Comparison of ENCODE assay signal across 1 cellular context in genomic region chr3:9731206-9732079, GRCh38.
TF ChIP-seq lines count a peak whose summit lies in the region.

BRPF1 (plus strand) TSS chr3:9731735; CDS start chr3:9734141, 2,406 bp downstream.

TF ChIP-seq in K562, 482 proteins besides CTCF, POLR2A, EP300 and RAD21 (continued from another document and continues in another):
- TF ChIP-seq USF2 (CRISPR knock-in tag; IDR thresholded peaks at IDR 0.05) (peak; percentile 21; the same call in 1 of the 2 replicates), ZNF133 (CRISPR knock-in tag; IDR thresholded peaks at IDR 0.05) (no peak), FOXA1 (IDR thresholded peaks at IDR 0.05; ENCODE audit: borderline replicate concordance) (no peak), RFX7 (CRISPR knock-in tag; IDR thresholded peaks at IDR 0.05) (no peak), XRCC3 (IDR thresholded peaks at IDR 0.05) (no peak), ZNF79 (CRISPR knock-in tag; IDR thresholded peaks at IDR 0.05; ENCODE audit: low read depth) (no peak), TCF7L2 (IDR thresholded peaks at IDR 0.05; ENCODE audit: low read depth, low read length) (no peak), CREB5 (CRISPR knock-in tag; IDR thresholded peaks at IDR 0.05) (no peak), ZNF57 (CRISPR knock-in tag; IDR thresholded peaks at IDR 0.05) (no peak), AFF1 (IDR thresholded peaks at IDR 0.05; ENCODE audit: low read depth in 1 of 2, partially characterized antibody in 2 of 2) (peak in 1 of 2 experiments; percentile 64), POLR2B (IDR thresholded peaks at IDR 0.05; ENCODE audit: low read depth, partially characterized antibody) (peak; percentile 80), NCOA4 (IDR thresholded peaks at IDR 0.05; ENCODE audit: partially characterized antibody) (no peak), NFE2L1 (tag; IDR thresholded peaks at IDR 0.05; ENCODE audit: borderline replicate concordance, low read depth) (no peak), ZNF224 (CRISPR knock-in tag; IDR thresholded peaks at IDR 0.05) (no peak), ARID2 (IDR thresholded peaks at IDR 0.05) (0 out of 2 replicates have a peak, but pooled peaks have one; percentile 34), PHF21A (IDR thresholded peaks at IDR 0.05; ENCODE audit: borderline replicate concordance, low read depth) (peak; percentile 89; the same call in 1 of the 2 replicates), CBFA2T2 (conservative IDR thresholded peaks at IDR 0.05) (no peak), ZNF274 (IDR thresholded peaks at IDR 0.05; ENCODE audit: borderline replicate concordance, low read depth, low read length) (no peak), ELK1 (CRISPR knock-in tag; IDR thresholded peaks at IDR 0.05) (no peak), ZNF717 (CRISPR knock-in tag; IDR thresholded peaks at IDR 0.05) (no peak), TOE1 (IDR thresholded peaks at IDR 0.05; ENCODE audit: borderline replicate concordance) (peak; percentile 92), TOE1 (CRISPR knock-in tag; IDR thresholded peaks at IDR 0.05; ENCODE audit: borderline replicate concordance, low read depth) (no peak), ARID3A (IDR thresholded peaks at IDR 0.05; ENCODE audit: borderline replicate concordance, low read depth, low read length) (no peak), SLC30A9 (CRISPR knock-in tag; IDR thresholded peaks at IDR 0.05) (no peak), MTF1 (CRISPR knock-in tag; IDR thresholded peaks at IDR 0.05; ENCODE audit: borderline replicate concordance) (no peak), E2F8 (IDR thresholded peaks at IDR 0.05; ENCODE audit: low read depth, partially characterized antibody) (peak; percentile 70), ETV6 (IDR thresholded peaks at IDR 0.05; ENCODE audit: borderline replicate concordance in 1 of 2, low read depth in 2 of 2, low read length in 1 of 2) (no peak), ETV6 (CRISPR knock-in tag; IDR thresholded peaks at IDR 0.05; ENCODE audit: borderline replicate concordance) (no peak), RBM39 (optimal IDR thresholded peaks at IDR 0.05; ENCODE audit: low read depth, low read length) (no peak), HLTF (IDR thresholded peaks at IDR 0.05) (peak; percentile 94; the same call in 1 of the 2 replicates), E4F1 (CRISPR knock-in tag; IDR thresholded peaks at IDR 0.05; ENCODE audit: borderline replicate concordance) (no peak), ZNF785 (CRISPR knock-in tag; IDR thresholded peaks at IDR 0.05) (no peak), C11orf30 (IDR thresholded peaks at IDR 0.05; ENCODE audit: low read depth) (peak; percentile 99), ELF4 (CRISPR knock-in tag; IDR thresholded peaks at IDR 0.05) (no peak), TEAD4 (IDR thresholded peaks at IDR 0.05; ENCODE audit: low read length) (no peak), TEAD4 (CRISPR knock-in tag; IDR thresholded peaks at IDR 0.05; ENCODE audit: borderline replicate concordance) (no peak), ZNF444 (CRISPR knock-in tag; IDR thresholded peaks at IDR 0.05) (no peak), BRCA1 (IDR thresholded peaks at IDR 0.05) (no peak), BRCA1 (CRISPR knock-in tag; IDR thresholded peaks at IDR 0.05) (no peak), ARID3B (CRISPR knock-in tag; IDR thresholded peaks at IDR 0.05; ENCODE audit: borderline replicate concordance) (no peak), ZNF655 (CRISPR knock-in tag; IDR thresholded peaks at IDR 0.05) (no peak), ZNF184 (CRISPR knock-in tag; IDR thresholded peaks at IDR 0.05) (no peak), PHB (CRISPR knock-in tag; IDR thresholded peaks at IDR 0.05) (peak; percentile 51; the same call in 1 of the 2 replicates), CHCHD3 (CRISPR knock-in tag; IDR thresholded peaks at IDR 0.05) (no peak), SP1 (CRISPR knock-in tag; IDR thresholded peaks at IDR 0.05) (peak; percentile 99), MITF (IDR thresholded peaks at IDR 0.05) (peak; percentile 20; the same call in 1 of the 2 replicates), CBX1 (IDR thresholded peaks at IDR 0.05; ENCODE audit: low read depth) (no peak)
